ENCODE assay signal across 27 cellular contexts in the genomic region with DNA sequence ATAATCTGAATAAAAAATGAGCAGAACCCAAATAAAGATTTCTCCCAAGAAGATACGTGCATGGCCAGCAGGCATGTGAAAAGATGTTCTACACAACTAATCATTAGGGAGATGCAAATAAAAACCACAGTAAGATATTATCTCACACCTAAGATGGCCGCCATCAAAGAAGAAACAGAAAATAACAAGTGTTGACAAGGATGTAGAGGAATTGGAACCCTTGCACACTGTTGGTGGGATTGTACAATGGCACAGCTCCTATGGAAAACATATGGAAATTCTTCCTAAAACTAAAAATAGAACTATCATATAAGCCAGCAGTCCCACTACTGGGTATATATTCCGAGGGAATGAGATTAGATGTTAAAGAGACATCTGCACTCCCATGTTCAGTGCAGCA.
"Had no signal": no experiment of that assay in that cellular context is flagged by ENCODE, and none has a peak within 500 bp of the region (broad histone marks: within the 10 kb centered on the region; RNA-seq: fewer than 3 reads in every experiment).

No MANE protein-coding gene starts in this region.

- ATAC-seq: activated naive CD8-positive, alpha-beta T cell treated with anti-CD3 and anti-CD28 coated beads, Interleukin-2, amount 50 U/mL, for 24 hours; activated T-cell treated with anti-CD3 and anti-CD28 coated beads, Interleukin-2, amount 50 U/mL, for 4 hours; body of pancreas; effector memory CD8-positive, alpha-beta T cell; foreskin keratinocyte; gastrocnemius medialis; heart left ventricle; T-helper 17 cell had no signal

- DNase-seq: activated B cell treated with CpG ODN at 0.5 μM for 24 hours; activated CD4-positive, alpha-beta T cell treated with anti-CD3 and anti-CD28 coated beads for 48 hours; activated CD4-positive, alpha-beta T cell treated with anti-CD3 and anti-CD28 coated beads, Interleukin-2, amount 50 U/mL, for 1 hour; activated CD4-positive, alpha-beta T cell treated with anti-CD3 and anti-CD28 coated beads, Interleukin-2, amount 50 U/mL, for 48 hours; activated CD8-positive, alpha-beta memory T cell treated with anti-CD3 and anti-CD28 coated beads for 24 hours; activated CD8-positive, alpha-beta T cell treated with anti-CD3 and anti-CD28 coated beads for 36 hours; activated effector memory CD4-positive, alpha-beta T cell treated with anti-CD3 and anti-CD28 coated beads, Interleukin-2, amount 50 U/mL, for 16 hours; activated naive CD4-positive, alpha-beta T cell treated with anti-CD3 and anti-CD28 coated beads for 36 hours; activated naive CD8-positive, alpha-beta T cell treated with anti-CD3 and anti-CD28 coated beads for 36 hours; activated naive CD8-positive, alpha-beta T cell treated with anti-CD3 and anti-CD28 coated beads, Interleukin-2, amount 50 U/mL, for 24 hours; activated T-cell treated with anti-CD3 and anti-CD28 coated beads, Interleukin-2, amount 50 U/mL, for 4 hours; body of pancreas; caudate nucleus; cortex of kidney; dermis blood vessel endothelial cell; effector CD4-positive, alpha-beta T cell; effector memory CD8-positive, alpha-beta T cell; erythroblast; foreskin keratinocyte; gastrocnemius medialis; glutamatergic neuron; heart left ventricle; T-helper 17 cell; T1000; WERI-Rb-1 had no signal

- FAIRE-seq: colon had no signal

- H3K27me3 ChIP-seq: body of pancreas, esophagus muscularis mucosa, foreskin keratinocyte, gastrocnemius medialis, heart left ventricle had no signal

- H3K9me3 ChIP-seq: body of pancreas, gastrocnemius medialis had no signal

- H3K4me3 ChIP-seq: body of pancreas, esophagus muscularis mucosa, gastrocnemius medialis, heart left ventricle had no signal

- H3K27ac ChIP-seq: body of pancreas, esophagus muscularis mucosa, foreskin keratinocyte, gastrocnemius medialis, heart left ventricle, WERI-Rb-1 had no signal

- H3K36me3 ChIP-seq: gastrocnemius medialis had no signal

- H3K4me1 ChIP-seq: body of pancreas, foreskin keratinocyte, gastrocnemius medialis had no signal
